ENCODE assay signal across 2 cellular contexts in the genomic region with DNA sequence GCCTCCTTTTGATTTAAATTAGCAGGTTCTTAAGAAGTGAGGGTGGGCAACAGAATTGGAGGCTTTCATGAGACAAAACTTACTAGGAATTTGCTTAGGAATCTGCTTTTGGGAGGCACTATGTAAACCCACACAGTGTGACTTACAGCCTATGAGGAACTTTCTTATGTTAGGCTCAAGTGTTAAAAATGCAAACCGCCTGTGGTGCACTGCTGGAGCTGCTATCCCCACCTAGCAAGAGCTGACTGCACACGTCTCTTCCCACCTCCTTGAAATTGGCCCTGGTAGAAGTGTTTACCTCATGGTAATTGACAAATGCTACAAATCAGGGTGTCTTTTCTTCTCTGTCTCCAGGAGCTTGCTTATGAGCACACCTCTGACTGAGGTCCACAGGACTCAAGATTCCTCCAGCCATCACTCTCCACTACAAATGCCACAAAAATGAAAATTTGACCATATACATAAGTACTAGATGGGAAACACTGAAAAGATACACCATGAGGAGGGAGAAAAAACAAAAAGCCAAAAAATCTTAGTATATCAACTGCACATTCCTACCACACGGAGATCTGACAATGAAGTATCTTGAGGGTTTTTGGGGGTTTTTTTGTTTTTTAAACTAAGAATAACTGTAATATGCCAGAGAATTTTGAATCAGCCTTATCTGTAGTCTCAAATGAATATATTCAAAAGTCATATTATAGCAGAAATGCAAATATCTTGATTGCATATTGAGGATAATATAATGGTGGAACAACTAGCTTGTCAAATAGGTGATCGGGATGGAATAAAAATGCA.
TF ChIP-seq lines count a peak whose summit lies in the region.

No MANE protein-coding gene starts in this region.

TF ChIP-seq in SK-N-SH, 30 proteins besides CTCF, POLR2A, EP300 and RAD21 (continued from another document):
- TF ChIP-seq TEAD4 (IDR thresholded peaks at IDR 0.05; ENCODE audit: borderline replicate concordance, insufficient read depth) = no peak
- TF ChIP-seq, protein P1, sequence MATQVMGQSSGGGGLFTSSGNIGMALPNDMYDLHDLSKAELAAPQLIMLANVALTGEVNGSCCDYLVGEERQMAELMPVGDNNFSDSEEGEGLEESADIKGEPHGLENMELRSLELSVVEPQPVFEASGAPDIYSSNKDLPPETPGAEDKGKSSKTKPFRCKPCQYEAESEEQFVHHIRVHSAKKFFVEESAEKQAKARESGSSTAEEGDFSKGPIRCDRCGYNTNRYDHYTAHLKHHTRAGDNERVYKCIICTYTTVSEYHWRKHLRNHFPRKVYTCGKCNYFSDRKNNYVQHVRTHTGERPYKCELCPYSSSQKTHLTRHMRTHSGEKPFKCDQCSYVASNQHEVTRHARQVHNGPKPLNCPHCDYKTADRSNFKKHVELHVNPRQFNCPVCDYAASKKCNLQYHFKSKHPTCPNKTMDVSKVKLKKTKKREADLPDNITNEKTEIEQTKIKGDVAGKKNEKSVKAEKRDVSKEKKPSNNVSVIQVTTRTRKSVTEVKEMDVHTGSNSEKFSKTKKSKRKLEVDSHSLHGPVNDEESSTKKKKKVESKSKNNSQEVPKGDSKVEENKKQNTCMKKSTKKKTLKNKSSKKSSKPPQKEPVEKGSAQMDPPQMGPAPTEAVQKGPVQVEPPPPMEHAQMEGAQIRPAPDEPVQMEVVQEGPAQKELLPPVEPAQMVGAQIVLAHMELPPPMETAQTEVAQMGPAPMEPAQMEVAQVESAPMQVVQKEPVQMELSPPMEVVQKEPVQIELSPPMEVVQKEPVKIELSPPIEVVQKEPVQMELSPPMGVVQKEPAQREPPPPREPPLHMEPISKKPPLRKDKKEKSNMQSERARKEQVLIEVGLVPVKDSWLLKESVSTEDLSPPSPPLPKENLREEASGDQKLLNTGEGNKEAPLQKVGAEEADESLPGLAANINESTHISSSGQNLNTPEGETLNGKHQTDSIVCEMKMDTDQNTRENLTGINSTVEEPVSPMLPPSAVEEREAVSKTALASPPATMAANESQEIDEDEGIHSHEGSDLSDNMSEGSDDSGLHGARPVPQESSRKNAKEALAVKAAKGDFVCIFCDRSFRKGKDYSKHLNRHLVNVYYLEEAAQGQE (IDR thresholded peaks at IDR 0.05; ENCODE audit: low read depth, low read length) = no peak
- no peak for TF ChIP-seq MXI1 (IDR thresholded peaks at IDR 0.05; ENCODE audit: low read depth, low read length)
- no peak for TF ChIP-seq FOSL2 (IDR thresholded peaks at IDR 0.05; ENCODE audit: borderline replicate concordance, low read depth)
- TF ChIP-seq, protein P2, sequence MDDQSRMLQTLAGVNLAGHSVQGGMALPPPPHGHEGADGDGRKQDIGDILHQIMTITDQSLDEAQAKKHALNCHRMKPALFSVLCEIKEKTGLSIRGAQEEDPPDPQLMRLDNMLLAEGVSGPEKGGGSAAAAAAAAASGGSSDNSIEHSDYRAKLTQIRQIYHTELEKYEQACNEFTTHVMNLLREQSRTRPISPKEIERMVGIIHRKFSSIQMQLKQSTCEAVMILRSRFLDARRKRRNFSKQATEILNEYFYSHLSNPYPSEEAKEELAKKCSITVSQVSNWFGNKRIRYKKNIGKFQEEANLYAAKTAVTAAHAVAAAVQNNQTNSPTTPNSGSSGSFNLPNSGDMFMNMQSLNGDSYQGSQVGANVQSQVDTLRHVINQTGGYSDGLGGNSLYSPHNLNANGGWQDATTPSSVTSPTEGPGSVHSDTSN (IDR thresholded peaks at IDR 0.05) = no peak
- no peak for TF ChIP-seq CHD2 (IDR thresholded peaks at IDR 0.05; ENCODE audit: low read length, partially characterized antibody)

TF ChIP-seq in SK-N-SH treated with all-trans-retinoic acid at 6 μM for 48 hours, 23 proteins besides CTCF, POLR2A, EP300 and RAD21 (continued from another document):
- TF ChIP-seq TSHZ2 (CRISPR knock-in tag; IDR thresholded peaks at IDR 0.05) = no peak
- TF ChIP-seq, protein P3, sequence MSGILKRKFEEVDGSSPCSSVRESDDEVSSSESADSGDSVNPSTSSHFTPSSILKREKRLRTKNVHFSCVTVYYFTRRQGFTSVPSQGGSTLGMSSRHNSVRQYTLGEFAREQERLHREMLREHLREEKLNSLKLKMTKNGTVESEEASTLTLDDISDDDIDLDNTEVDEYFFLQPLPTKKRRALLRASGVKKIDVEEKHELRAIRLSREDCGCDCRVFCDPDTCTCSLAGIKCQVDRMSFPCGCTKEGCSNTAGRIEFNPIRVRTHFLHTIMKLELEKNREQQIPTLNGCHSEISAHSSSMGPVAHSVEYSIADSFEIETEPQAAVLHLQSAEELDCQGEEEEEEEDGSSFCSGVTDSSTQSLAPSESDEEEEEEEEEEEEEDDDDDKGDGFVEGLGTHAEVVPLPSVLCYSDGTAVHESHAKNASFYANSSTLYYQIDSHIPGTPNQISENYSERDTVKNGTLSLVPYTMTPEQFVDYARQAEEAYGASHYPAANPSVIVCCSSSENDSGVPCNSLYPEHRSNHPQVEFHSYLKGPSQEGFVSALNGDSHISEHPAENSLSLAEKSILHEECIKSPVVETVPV (CRISPR knock-in tag; IDR thresholded peaks at IDR 0.05) = no peak
- no peak for TF ChIP-seq TOX (CRISPR knock-in tag; IDR thresholded peaks at IDR 0.05; ENCODE audit: borderline replicate concordance)
- no peak for TF ChIP-seq ZNF70 (CRISPR knock-in tag; IDR thresholded peaks at IDR 0.05)
- TF ChIP-seq ZNF565 (CRISPR knock-in tag; conservative IDR thresholded peaks at IDR 0.05; ENCODE audit: low read depth) = no peak
- TF ChIP-seq ZFP30 (CRISPR knock-in tag; IDR thresholded peaks at IDR 0.05) = no peak
- TF ChIP-seq SNAI2 (CRISPR knock-in tag; IDR thresholded peaks at IDR 0.05) = no peak
- TF ChIP-seq GLIS3 (CRISPR knock-in tag; IDR thresholded peaks at IDR 0.05) = no peak
- TF ChIP-seq, protein P4, sequence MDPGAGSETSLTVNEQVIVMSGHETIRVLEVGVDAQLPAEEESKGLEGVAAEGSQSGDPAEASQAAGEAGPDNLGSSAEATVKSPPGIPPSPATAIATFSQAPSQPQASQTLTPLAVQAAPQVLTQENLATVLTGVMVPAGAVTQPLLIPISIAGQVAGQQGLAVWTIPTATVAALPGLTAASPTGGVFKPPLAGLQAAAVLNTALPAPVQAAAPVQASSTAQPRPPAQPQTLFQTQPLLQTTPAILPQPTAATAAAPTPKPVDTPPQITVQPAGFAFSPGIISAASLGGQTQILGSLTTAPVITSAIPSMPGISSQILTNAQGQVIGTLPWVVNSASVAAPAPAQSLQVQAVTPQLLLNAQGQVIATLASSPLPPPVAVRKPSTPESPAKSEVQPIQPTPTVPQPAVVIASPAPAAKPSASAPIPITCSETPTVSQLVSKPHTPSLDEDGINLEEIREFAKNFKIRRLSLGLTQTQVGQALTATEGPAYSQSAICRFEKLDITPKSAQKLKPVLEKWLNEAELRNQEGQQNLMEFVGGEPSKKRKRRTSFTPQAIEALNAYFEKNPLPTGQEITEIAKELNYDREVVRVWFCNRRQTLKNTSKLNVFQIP (CRISPR knock-in tag; IDR thresholded peaks at IDR 0.05; ENCODE audit: borderline replicate concordance, low read depth) = no peak
- no peak for TF ChIP-seq ZFP3 (CRISPR knock-in tag; IDR thresholded peaks at IDR 0.05)
- no peak for TF ChIP-seq ISL1 (CRISPR knock-in tag; IDR thresholded peaks at IDR 0.05)
